ENCODE assay signal across 8 cellular contexts in the genomic region with DNA sequence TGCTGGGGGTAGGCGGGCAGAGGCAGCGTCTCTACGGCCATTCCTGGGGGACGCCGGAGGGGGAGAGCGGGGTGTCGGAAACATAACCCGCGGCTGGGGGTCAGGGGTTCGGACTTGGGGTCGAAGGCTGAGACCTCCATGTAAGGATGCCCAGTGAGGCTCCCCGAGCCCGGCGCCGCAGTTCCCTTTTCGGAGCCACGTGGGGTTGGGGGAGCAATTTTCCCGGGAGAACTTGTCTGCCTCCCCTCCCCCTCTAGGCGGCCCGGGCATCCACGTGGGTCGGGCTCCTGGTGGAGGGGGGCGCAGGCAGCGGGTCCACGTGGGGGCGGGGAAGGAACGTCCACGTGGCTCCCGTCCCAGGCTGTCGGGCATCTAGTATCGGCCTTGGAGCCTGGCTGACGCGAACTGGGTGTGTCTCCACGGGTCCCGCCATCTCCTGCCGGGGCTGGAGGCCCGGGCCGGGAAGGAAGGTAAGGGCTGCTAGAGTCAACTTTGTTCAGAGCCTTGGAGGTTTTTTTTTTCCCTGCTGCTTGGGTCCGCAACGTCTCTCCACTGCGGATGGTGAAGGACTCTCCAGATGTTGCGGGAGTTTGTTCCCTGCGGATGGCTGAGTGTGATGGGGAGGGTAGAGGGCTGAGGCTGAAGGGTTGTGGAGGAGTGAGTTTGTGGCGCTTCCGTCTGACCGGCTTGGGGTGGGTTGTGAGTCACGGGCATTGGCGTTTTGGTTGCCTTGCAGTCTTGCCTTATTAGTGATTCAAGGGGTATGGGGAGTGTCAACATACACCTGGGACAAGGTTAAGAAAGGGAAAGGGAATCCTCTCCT. TPM values are rescaled to one million over a fixed set of nuclear protein-coding genes. Genes with fewer than 3 reads are reported as not detected.
DNase-seq lines count a peak whose midpoint lies in the region; ATAC-seq and TF ChIP-seq lines count a peak whose summit lies in the region.

No MANE protein-coding gene starts in this region.

- TF ChIP-seq CTCF in omental fat pad (IDR thresholded peaks at IDR 0.05) (no peak), tibial artery (IDR thresholded peaks at IDR 0.05) (no peak)

- peaks cover 10 to 11% (median 11%) of the 10 kb centered on the region in 3 donors for H3K36me3 ChIP-seq in tibial artery

- H3K27ac ChIP-seq in tibial artery, result peak overlapping the region; percentile 90 to 94

- peak overlapping the region; percentile 80 to 99 for H3K4me3 ChIP-seq in tibial artery

- H3K27ac Mint-ChIP-seq in activated naive CD8-positive, alpha-beta T cell, result peak overlapping the region; percentile 100

- peak overlapping the region; percentile 97 for H3K4me3 Mint-ChIP-seq in activated naive CD8-positive, alpha-beta T cell

- H3K27me3 ChIP-seq in tibial artery, result no peaks in the 10 kb centered on the region

- ATAC-seq in HG03139 (IDR thresholded peaks at IDR 0.05; ENCODE audit: unreplicated experiment) (peak; percentile 10), Right ventricle myocardium inferior (peak; percentile 31), omental fat pad (ENCODE audit: low FRiP score) (peak; percentile 60)

- intact Hi-C loops in Right ventricle myocardium inferior (cut with DNase I) (no loop called here), tibial artery (cut with DNase I; ENCODE audit: low total_unique reads) (no loop called here)

- DNase-seq in DMS 273 treated with DMSO at 0.1 percent for 48 hours (lab: John Stamatoyannopoulos, UW) (peak; percentile 31), RPMI7951 (ENCODE audit: low read depth) (peak; percentile 70), Right ventricle myocardium inferior (ENCODE audit: missing footprints) (peak; percentile 85), omental fat pad (ENCODE audit: low spot score) (peak; percentile 60), tibial artery (peak; percentile 55 to 87), amniotic stem cell (lab: John Stamatoyannopoulos, UW) (no peak)

- no peaks in the 10 kb centered on the region for H3K27me3 Mint-ChIP-seq in activated naive CD8-positive, alpha-beta T cell

- peaks cover 12% of the 10 kb centered on the region for H3K36me3 Mint-ChIP-seq in activated naive CD8-positive, alpha-beta T cell

- H3K4me1 ChIP-seq in tibial artery, result peaks cover 0 to 33% (median 22%) of the 10 kb centered on the region in 4 donors

- H3K9me3 Mint-ChIP-seq in activated naive CD8-positive, alpha-beta T cell (ENCODE audit: low read depth), result no peaks in the 10 kb centered on the region

- H3K4me1 Mint-ChIP-seq in activated naive CD8-positive, alpha-beta T cell (ENCODE audit: low read depth), result peaks cover 36% of the 10 kb centered on the region

- H3K9me3 ChIP-seq in tibial artery, result no peaks in the 10 kb centered on the region

RNA-seq across cellular contexts. Expression of a gene that starts 0.7 kb away (rescaled TPM):
- total RNA-seq in RPMI7951 (2014; rRNA removed; shearing (Covaris generic)), result 10.6 and 14.7 TPM in 2 replicates
- total RNA-seq in Right ventricle myocardium inferior, result 14.3 TPM
- total RNA-seq in omental fat pad, result 100 to 1,000 TPM in 1 of 4 donors, 10 to 100 TPM in 3; 15.4 to 105 (median 31.9) TPM

RNA-seq across cellular contexts. Expression of a gene that starts 13.4 kb away (rescaled TPM):
- total RNA-seq in RPMI7951 (2014; rRNA removed; shearing (Covaris generic)), result 17.2 and 19.6 TPM in 2 replicates
- total RNA-seq in Right ventricle myocardium inferior, result 56.5 TPM
- 10 to 100 TPM; 20.1 to 33.2 (median 30.9) TPM for total RNA-seq in omental fat pad

RNA-seq across cellular contexts. Expression of a gene that starts 18.6 kb away (rescaled TPM):
- total RNA-seq in RPMI7951 (2014; rRNA removed; shearing (Covaris generic)), result 31.2 and 41.1 TPM in 2 replicates
- total RNA-seq in Right ventricle myocardium inferior (25.8 TPM), omental fat pad (100 to 1,000 TPM in 2 of 4 donors, 10 to 100 TPM in 2; 35.3 to 229 (median 81.7) TPM)

Comparison
In these comparisons a context has a peak if more than half of its experiments do, and no peak if none do; other contexts are left out.
1. ATAC-seq: peak in every context shown above with its lines; median percentile 60 in omental fat pad; 31 in Right ventricle myocardium inferior; 10 in HG03139.